Comparison of ENCODE assay signal across 18 cellular contexts in the genomic region with DNA sequence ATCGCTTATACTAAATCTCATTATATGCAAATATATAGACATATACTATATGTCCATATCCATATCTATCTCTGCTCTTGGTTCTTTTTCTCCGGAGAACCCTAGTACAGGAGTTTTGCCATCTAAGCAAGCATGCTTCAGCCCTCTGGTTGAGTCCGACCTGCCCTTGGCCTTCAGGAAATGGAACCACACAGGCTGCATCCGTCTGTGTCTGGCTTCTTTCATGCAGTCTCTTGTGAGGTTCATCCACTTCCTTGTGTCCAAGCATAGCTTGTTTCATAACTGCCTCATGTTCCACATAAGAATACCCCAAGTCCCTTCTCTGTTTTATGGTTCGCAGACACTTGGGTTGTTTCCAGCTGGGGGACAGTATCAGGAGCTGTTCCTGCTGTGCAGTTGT. TPM values are rescaled to one million over a fixed set of nuclear protein-coding genes. Genes with fewer than 3 reads are reported as not detected.
A peak's percentile ranks its signal among the peaks of the same experiment; 100 is the strongest.
DNase-seq lines count a peak whose midpoint lies in the region; FAIRE-seq and TF ChIP-seq lines count a peak whose summit lies in the region.
"Had no signal": no experiment of that assay in that cellular context is flagged by ENCODE, and none has a peak within 500 bp of the region (broad histone marks: within the 10 kb centered on the region; RNA-seq: fewer than 3 reads in every experiment).

No MANE protein-coding gene starts in this region.

- no peak overlapping the region for H3K4me3 ChIP-seq in kidney (ENCODE audit: low read length in 2 of 2)
- H3K4me3 ChIP-seq: MG63 had no signal

- H3K27ac ChIP-seq in kidney (ENCODE audit: low read depth in 2 of 2, low read length in 2 of 2): no peak overlapping the region
- H3K27ac ChIP-seq: 22Rv1, SJSA1 had no signal

- TF ChIP-seq POLR2A in GM12892 (IDR thresholded peaks at IDR 0.05; ENCODE audit: low read depth, low read length): no peak

- DNase-seq in SKM-1 treated with dmso at 0.1 percent for 144 hours (lab: John Stamatoyannopoulos, UW; ENCODE audit: unreplicated experiment) (peak; percentile 10), SKM-1 (lab: John Stamatoyannopoulos, UW; ENCODE audit: unreplicated experiment) (no peak), Ammon's horn (ENCODE audit: low spot score) (peak; percentile 55), GM12892 (ENCODE audit: insufficient read length) (no peak), kidney (peak; percentile 35), AG20443 (ENCODE audit: low spot score) (no peak), cerebellum (ENCODE audit: low spot score) (no peak), islet precursor cell (no peak)
- DNase-seq: MG63, NCI-H1105, NCI-H1694 treated with DMSO at 0.1 percent for 48 hours, NCI-H446, NCI-H748 treated with DMSO at 0.1 percent for 48 hours, PC-3 had no signal

- FAIRE-seq in GM12892 (lab: Jason Lieb, UNC) (peak; percentile 63), kidney (lab: Jason Lieb, UNC) (no peak)
- FAIRE-seq: D721Med, H1 had no signal

- H3K36me3 ChIP-seq in kidney (ENCODE audit: control insufficient read depth in 1 of 2, insufficient read depth in 2 of 2, low read length in 2 of 2): no peaks in the 10 kb centered on the region
- H3K36me3 ChIP-seq: MG63, SJSA1 had no signal

- TF ChIP-seq CTCF in kidney (IDR thresholded peaks at IDR 0.05; ENCODE audit: borderline replicate concordance, extremely low read depth, insufficient read depth): no peak

- intact Hi-C loops in kidney (cut with DNase I): no loop called here

- H3K9ac ChIP-seq in kidney (ENCODE audit: low read length in 2 of 2): no peak overlapping the region

- peaks cover 0 to 6% of the 10 kb centered on the region in 2 donors for H3K9me3 ChIP-seq in kidney (ENCODE audit: control insufficient read depth in 1 of 2, low read length in 2 of 2)
- H3K9me3 ChIP-seq: MG63, SJSA1 had no signal

- peaks cover 0 to 4% of the 10 kb centered on the region in 2 donors for H3K4me1 ChIP-seq in kidney (ENCODE audit: control insufficient read depth in 1 of 2, insufficient read depth in 1 of 2, low read depth in 1 of 2, low read length in 2 of 2)

RNA-seq across cellular contexts. Expression of a gene that starts 16.8 kb away (rescaled TPM):
- 14.8 TPM for polyA plus RNA-seq in GM12892 (2012; ENCODE audit: missing spikeins)
- total RNA-seq in kidney (6.2 TPM), cerebellum (not detected)
- 0.67 TPM for polyA plus RNA-seq in kidney (ENCODE audit: insufficient read depth, low read depth, low replicate concordance)
- total RNA-seq: H1, PC-3, SJSA1 had no signal
- polyA plus RNA-seq: H1 had no signal

RNA-seq across cellular contexts. Expression of a gene that starts 29.1 kb away (rescaled TPM):
- 7.8 TPM for polyA plus RNA-seq in GM12892 (2012; ENCODE audit: missing spikeins)
- total RNA-seq in kidney (3.6 TPM), cerebellum (0.36 TPM)
- 0.22 TPM for polyA plus RNA-seq in kidney (ENCODE audit: insufficient read depth, low read depth, low replicate concordance)

Comparison
In these comparisons a context has a peak if more than half of its experiments do, and no peak if none do; other contexts are left out.
1. DNase-seq: peak in SKM-1 treated with dmso at 0.1 percent for 144 hours (single experiment), Ammon's horn (single experiment) and kidney (single experiment); none in SKM-1 (single experiment), GM12892 (single experiment), AG20443 (single experiment), cerebellum (single experiment) and islet precursor cell (single experiment).